ENCODE assay signal across 3 cellular contexts in the genomic region with DNA sequence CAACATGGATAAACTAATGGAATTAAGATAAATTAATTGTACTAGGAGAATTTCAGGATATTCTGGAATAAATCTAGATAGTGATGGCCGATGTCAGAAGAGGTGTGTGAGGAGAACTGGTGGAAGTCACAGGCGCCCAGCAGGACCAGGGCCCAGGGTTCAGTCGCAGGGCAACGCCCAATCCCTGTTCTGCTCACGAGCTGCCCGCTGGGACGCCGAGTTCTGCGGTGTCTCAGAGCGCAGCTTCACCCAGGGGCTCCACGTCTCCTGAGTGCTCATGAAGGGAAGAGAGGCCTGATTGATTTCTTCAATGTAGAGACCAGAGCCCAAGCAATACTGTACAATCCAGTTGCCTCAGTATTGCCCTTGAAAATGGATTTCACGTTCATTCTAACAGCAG.
TF ChIP-seq lines count a peak whose summit lies in the region.

No MANE protein-coding gene starts in this region.

TF ChIP-seq in SK-N-SH, 30 proteins besides CTCF, POLR2A, EP300 and RAD21:
- TF ChIP-seq, protein P1, sequence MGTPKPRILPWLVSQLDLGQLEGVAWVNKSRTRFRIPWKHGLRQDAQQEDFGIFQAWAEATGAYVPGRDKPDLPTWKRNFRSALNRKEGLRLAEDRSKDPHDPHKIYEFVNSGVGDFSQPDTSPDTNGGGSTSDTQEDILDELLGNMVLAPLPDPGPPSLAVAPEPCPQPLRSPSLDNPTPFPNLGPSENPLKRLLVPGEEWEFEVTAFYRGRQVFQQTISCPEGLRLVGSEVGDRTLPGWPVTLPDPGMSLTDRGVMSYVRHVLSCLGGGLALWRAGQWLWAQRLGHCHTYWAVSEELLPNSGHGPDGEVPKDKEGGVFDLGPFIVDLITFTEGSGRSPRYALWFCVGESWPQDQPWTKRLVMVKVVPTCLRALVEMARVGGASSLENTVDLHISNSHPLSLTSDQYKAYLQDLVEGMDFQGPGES (IDR thresholded peaks at IDR 0.05; ENCODE audit: low read depth, low read length) = no peak
- TF ChIP-seq SIN3A (IDR thresholded peaks at IDR 0.05; ENCODE audit: borderline replicate concordance, low read depth, low read length) (no peak), RCOR1 (IDR thresholded peaks at IDR 0.05; ENCODE audit: low read length) (no peak), RXRA (IDR thresholded peaks at IDR 0.05; ENCODE audit: borderline replicate concordance, low read depth) (no peak), SMC3 (IDR thresholded peaks at IDR 0.05; ENCODE audit: low read depth, low read length) (no peak)
- TF ChIP-seq, protein P2, sequence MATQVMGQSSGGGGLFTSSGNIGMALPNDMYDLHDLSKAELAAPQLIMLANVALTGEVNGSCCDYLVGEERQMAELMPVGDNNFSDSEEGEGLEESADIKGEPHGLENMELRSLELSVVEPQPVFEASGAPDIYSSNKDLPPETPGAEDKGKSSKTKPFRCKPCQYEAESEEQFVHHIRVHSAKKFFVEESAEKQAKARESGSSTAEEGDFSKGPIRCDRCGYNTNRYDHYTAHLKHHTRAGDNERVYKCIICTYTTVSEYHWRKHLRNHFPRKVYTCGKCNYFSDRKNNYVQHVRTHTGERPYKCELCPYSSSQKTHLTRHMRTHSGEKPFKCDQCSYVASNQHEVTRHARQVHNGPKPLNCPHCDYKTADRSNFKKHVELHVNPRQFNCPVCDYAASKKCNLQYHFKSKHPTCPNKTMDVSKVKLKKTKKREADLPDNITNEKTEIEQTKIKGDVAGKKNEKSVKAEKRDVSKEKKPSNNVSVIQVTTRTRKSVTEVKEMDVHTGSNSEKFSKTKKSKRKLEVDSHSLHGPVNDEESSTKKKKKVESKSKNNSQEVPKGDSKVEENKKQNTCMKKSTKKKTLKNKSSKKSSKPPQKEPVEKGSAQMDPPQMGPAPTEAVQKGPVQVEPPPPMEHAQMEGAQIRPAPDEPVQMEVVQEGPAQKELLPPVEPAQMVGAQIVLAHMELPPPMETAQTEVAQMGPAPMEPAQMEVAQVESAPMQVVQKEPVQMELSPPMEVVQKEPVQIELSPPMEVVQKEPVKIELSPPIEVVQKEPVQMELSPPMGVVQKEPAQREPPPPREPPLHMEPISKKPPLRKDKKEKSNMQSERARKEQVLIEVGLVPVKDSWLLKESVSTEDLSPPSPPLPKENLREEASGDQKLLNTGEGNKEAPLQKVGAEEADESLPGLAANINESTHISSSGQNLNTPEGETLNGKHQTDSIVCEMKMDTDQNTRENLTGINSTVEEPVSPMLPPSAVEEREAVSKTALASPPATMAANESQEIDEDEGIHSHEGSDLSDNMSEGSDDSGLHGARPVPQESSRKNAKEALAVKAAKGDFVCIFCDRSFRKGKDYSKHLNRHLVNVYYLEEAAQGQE (IDR thresholded peaks at IDR 0.05; ENCODE audit: low read depth, low read length) = no peak
- TF ChIP-seq, protein P3, sequence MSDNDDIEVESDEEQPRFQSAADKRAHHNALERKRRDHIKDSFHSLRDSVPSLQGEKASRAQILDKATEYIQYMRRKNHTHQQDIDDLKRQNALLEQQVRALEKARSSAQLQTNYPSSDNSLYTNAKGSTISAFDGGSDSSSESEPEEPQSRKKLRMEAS (IDR thresholded peaks at IDR 0.05; ENCODE audit: low read depth) = no peak

TF ChIP-seq in SK-N-SH treated with all-trans-retinoic acid at 6 μM for 48 hours, 23 proteins besides CTCF, POLR2A, EP300 and RAD21:
- TF ChIP-seq OSR1 (CRISPR knock-in tag; IDR thresholded peaks at IDR 0.05) (no peak), ZFP3 (CRISPR knock-in tag; IDR thresholded peaks at IDR 0.05) (no peak), ARNTL (CRISPR knock-in tag; IDR thresholded peaks at IDR 0.05; ENCODE audit: borderline replicate concordance, low read depth) (no peak), RARB (CRISPR knock-in tag; IDR thresholded peaks at IDR 0.05) (no peak), BACH2 (CRISPR knock-in tag; IDR thresholded peaks at IDR 0.05; ENCODE audit: borderline replicate concordance) (no peak), ZNF70 (CRISPR knock-in tag; IDR thresholded peaks at IDR 0.05) (no peak), ISL1 (CRISPR knock-in tag; IDR thresholded peaks at IDR 0.05) (no peak), CSDC2 (CRISPR knock-in tag; IDR thresholded peaks at IDR 0.05) (no peak), TCF4 (CRISPR knock-in tag; IDR thresholded peaks at IDR 0.05; ENCODE audit: borderline replicate concordance) (no peak), ESRRG (CRISPR knock-in tag; IDR thresholded peaks at IDR 0.05) (no peak), SNAI2 (CRISPR knock-in tag; IDR thresholded peaks at IDR 0.05) (no peak), TOX (CRISPR knock-in tag; IDR thresholded peaks at IDR 0.05; ENCODE audit: borderline replicate concordance) (no peak)
- TF ChIP-seq, protein P4, sequence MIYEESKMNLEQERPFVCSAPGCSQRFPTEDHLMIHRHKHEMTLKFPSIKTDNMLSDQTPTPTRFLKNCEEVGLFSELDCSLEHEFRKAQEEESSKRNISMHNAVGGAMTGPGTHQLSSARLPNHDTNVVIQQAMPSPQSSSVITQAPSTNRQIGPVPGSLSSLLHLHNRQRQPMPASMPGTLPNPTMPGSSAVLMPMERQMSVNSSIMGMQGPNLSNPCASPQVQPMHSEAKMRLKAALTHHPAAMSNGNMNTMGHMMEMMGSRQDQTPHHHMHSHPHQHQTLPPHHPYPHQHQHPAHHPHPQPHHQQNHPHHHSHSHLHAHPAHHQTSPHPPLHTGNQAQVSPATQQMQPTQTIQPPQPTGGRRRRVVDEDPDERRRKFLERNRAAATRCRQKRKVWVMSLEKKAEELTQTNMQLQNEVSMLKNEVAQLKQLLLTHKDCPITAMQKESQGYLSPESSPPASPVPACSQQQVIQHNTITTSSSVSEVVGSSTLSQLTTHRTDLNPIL (CRISPR knock-in tag; IDR thresholded peaks at IDR 0.05; ENCODE audit: low read depth) = no peak
- TF ChIP-seq, protein P5, sequence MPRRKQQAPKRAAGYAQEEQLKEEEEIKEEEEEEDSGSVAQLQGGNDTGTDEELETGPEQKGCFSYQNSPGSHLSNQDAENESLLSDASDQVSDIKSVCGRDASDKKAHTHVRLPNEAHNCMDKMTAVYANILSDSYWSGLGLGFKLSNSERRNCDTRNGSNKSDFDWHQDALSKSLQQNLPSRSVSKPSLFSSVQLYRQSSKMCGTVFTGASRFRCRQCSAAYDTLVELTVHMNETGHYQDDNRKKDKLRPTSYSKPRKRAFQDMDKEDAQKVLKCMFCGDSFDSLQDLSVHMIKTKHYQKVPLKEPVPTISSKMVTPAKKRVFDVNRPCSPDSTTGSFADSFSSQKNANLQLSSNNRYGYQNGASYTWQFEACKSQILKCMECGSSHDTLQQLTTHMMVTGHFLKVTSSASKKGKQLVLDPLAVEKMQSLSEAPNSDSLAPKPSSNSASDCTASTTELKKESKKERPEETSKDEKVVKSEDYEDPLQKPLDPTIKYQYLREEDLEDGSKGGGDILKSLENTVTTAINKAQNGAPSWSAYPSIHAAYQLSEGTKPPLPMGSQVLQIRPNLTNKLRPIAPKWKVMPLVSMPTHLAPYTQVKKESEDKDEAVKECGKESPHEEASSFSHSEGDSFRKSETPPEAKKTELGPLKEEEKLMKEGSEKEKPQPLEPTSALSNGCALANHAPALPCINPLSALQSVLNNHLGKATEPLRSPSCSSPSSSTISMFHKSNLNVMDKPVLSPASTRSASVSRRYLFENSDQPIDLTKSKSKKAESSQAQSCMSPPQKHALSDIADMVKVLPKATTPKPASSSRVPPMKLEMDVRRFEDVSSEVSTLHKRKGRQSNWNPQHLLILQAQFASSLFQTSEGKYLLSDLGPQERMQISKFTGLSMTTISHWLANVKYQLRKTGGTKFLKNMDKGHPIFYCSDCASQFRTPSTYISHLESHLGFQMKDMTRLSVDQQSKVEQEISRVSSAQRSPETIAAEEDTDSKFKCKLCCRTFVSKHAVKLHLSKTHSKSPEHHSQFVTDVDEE (CRISPR knock-in tag; IDR thresholded peaks at IDR 0.05) = no peak
- TF ChIP-seq, protein P6, sequence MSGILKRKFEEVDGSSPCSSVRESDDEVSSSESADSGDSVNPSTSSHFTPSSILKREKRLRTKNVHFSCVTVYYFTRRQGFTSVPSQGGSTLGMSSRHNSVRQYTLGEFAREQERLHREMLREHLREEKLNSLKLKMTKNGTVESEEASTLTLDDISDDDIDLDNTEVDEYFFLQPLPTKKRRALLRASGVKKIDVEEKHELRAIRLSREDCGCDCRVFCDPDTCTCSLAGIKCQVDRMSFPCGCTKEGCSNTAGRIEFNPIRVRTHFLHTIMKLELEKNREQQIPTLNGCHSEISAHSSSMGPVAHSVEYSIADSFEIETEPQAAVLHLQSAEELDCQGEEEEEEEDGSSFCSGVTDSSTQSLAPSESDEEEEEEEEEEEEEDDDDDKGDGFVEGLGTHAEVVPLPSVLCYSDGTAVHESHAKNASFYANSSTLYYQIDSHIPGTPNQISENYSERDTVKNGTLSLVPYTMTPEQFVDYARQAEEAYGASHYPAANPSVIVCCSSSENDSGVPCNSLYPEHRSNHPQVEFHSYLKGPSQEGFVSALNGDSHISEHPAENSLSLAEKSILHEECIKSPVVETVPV (CRISPR knock-in tag; IDR thresholded peaks at IDR 0.05) = no peak

TF ChIP-seq in H1, 55 proteins besides CTCF, POLR2A, EP300 and RAD21:
- TF ChIP-seq, protein P3 (IDR thresholded peaks at IDR 0.05) = no peak
- no peak for TF ChIP-seq JUN (IDR thresholded peaks at IDR 0.05; ENCODE audit: low read depth, low read length)
- no peak for TF ChIP-seq HDAC6 (IDR thresholded peaks at IDR 0.05; ENCODE audit: low read depth, low read length)
- no peak for TF ChIP-seq PHF8 (conservative IDR thresholded peaks at IDR 0.05; ENCODE audit: low read depth, low read length)
- TF ChIP-seq ZNF274 (IDR thresholded peaks at IDR 0.05; ENCODE audit: borderline replicate concordance, extremely low read depth, low read length) = no peak
- no peak for TF ChIP-seq CREB1 (IDR thresholded peaks at IDR 0.05)
- TF ChIP-seq CBX5 (IDR thresholded peaks at IDR 0.05; ENCODE audit: low read depth, low read length) = no peak
- TF ChIP-seq RNF2 (IDR thresholded peaks at IDR 0.05; ENCODE audit: borderline replicate concordance, low read depth, low read length, missing control alignments, poor library complexity, severe bottlenecking) = no peak
- TF ChIP-seq, protein P7, sequence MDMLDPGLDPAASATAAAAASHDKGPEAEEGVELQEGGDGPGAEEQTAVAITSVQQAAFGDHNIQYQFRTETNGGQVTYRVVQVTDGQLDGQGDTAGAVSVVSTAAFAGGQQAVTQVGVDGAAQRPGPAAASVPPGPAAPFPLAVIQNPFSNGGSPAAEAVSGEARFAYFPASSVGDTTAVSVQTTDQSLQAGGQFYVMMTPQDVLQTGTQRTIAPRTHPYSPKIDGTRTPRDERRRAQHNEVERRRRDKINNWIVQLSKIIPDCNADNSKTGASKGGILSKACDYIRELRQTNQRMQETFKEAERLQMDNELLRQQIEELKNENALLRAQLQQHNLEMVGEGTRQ (IDR thresholded peaks at IDR 0.05; ENCODE audit: low read length) = no peak
- TF ChIP-seq EGR1 (IDR thresholded peaks at IDR 0.05; ENCODE audit: borderline replicate concordance, low read depth, low read length) = no peak
- TF ChIP-seq TAF7 (optimal IDR thresholded peaks at IDR 0.05; ENCODE audit: borderline replicate concordance, low read depth, low read length) = no peak
- no peak for TF ChIP-seq SP4 (IDR thresholded peaks at IDR 0.05; ENCODE audit: low read length)
- no peak for TF ChIP-seq CEBPB (IDR thresholded peaks at IDR 0.05; ENCODE audit: low read depth, low read length)
- TF ChIP-seq TBP (IDR thresholded peaks at IDR 0.05; ENCODE audit: low read depth, low read length) = no peak
